Comparison of ENCODE assay signal across 19 cellular contexts in genomic region chr5:132838516-132839282, GRCh38. TPM values are rescaled to one million over a fixed set of nuclear protein-coding genes. Genes with fewer than 3 reads are reported as not detected.
DNase-seq lines count a peak whose midpoint lies in the region; ATAC-seq and TF ChIP-seq lines count a peak whose summit lies in the region.
"Had no signal": no experiment of that assay in that cellular context is flagged by ENCODE, and none has a peak within 500 bp of the region (broad histone marks: within the 10 kb centered on the region; RNA-seq: fewer than 3 reads in every experiment).

No MANE protein-coding gene starts in this region.

- peaks cover 35% of the 10 kb centered on the region for H3K4me1 Mint-ChIP-seq in Caco-2 (ENCODE audit: low read depth, unreplicated experiment)
- H3K4me1 Mint-ChIP-seq: T-cell had no signal

- TF ChIP-seq POLR2A in breast epithelium (IDR thresholded peaks at IDR 0.05), result no peak

- H3K27me3 ChIP-seq in Caco-2 (replicated peaks; ENCODE audit: control insufficient read depth, insufficient read depth, low read length), result no peaks in the 10 kb centered on the region
- no peaks in the 10 kb centered on the region for H3K27me3 ChIP-seq in breast epithelium
- no peaks in the 10 kb centered on the region for H3K27me3 ChIP-seq in liver (ENCODE audit: control insufficient read depth in 4 of 4, insufficient read depth in 4 of 4, low read length in 3 of 4)
- H3K27me3 ChIP-seq: body of pancreas, ovary had no signal

- POLR2A ChIA-PET in Caco-2 (lab: Charles Lee), result interaction anchor here (0.9 kb wide), 1 partner anchor 282 kb away, joined by 3 read pairs; the partner anchor contains the start of gene RAD50

- no peak for ATAC-seq in HG03521 (IDR thresholded peaks at IDR 0.05; ENCODE audit: unreplicated experiment)
- ATAC-seq: activated CD8-positive, alpha-beta T cell treated with anti-CD3 and anti-CD28 coated beads for 36 hours; activated naive CD4-positive, alpha-beta T cell treated with anti-CD3 and anti-CD28 coated beads, Interleukin-2, amount 50 U/mL, for 72 hours; activated T-cell treated with anti-CD3 and anti-CD28 coated beads, Interleukin-2, amount 50 U/mL, for 72 hours; Right ventricle myocardium inferior; T-cell had no signal

- TF ChIP-seq CTCF in Caco-2 (IDR thresholded peaks at IDR 0.05; ENCODE audit: insufficient read depth in 1 of 2, low read depth in 1 of 2, low read length in 1 of 2, severe bottlenecking in 1 of 2, unreplicated experiment in 1 of 2), result no peak
- TF ChIP-seq CTCF in breast epithelium (IDR thresholded peaks at IDR 0.05), result no peak
- no peak for TF ChIP-seq CTCF in liver (IDR thresholded peaks at IDR 0.05; ENCODE audit: low read depth, low read length, missing input control)

- no peaks in the 10 kb centered on the region for H3K27me3 Mint-ChIP-seq in Caco-2 (ENCODE audit: insufficient read depth, unreplicated experiment)

- H3K9ac ChIP-seq in liver (ENCODE audit: low read depth in 1 of 2, low read length in 2 of 2), result peak overlapping the region; percentile 57 to 70

- H3K36me3 Mint-ChIP-seq in Caco-2 (ENCODE audit: insufficient read depth, unreplicated experiment), result peaks cover 7% of the 10 kb centered on the region
- H3K36me3 Mint-ChIP-seq: activated naive CD4-positive, alpha-beta T cell treated with anti-CD3 and anti-CD28 coated beads, Interleukin-2, amount 50 U/mL, for 72 hours; T-cell had no signal

- DNase-seq in Caco-2 (no peak), breast epithelium (ENCODE audit: low spot score in 2 of 2) (no peak), substantia nigra (lab: John Stamatoyannopoulos, UW) (peak in 2 of 49 donors; percentile 16 to 23), GF-D8 (lab: John Stamatoyannopoulos, UW) (no peak)
- no peak for DNase-seq in stimulated activated CD4-positive, alpha-beta T cell treated with anti-CD3 and anti-CD28 coated beads, Interleukin-1b, Interleukin-23, amount 100 ng/mL, for 48 hours
- no peak for DNase-seq in activated T-cell treated with anti-CD3 and anti-CD28 coated beads, Interleukin-2, amount 50 U/mL, for 48 hours
- DNase-seq: activated CD8-positive, alpha-beta T cell treated with anti-CD3 and anti-CD28 coated beads for 36 hours; activated T-cell treated with anti-CD3 and anti-CD28 coated beads, Interleukin-2, amount 50 U/mL, for 72 hours; kidney; NCI-H446 treated with DMSO at 0.1 percent for 48 hours; ovary; stimulated activated CD4-positive, alpha-beta T cell treated with anti-CD3 and anti-CD28 coated beads, Interleukin-4, amount 100 ng/mL, for 4 hours; T-cell had no signal

- H3K4me3 ChIP-seq in Caco-2 (ENCODE audit: low read depth, low read length) (no peak overlapping the region), breast epithelium (no peak overlapping the region), liver (ENCODE audit: low read depth in 1 of 3, low read length in 3 of 3) (no peak overlapping the region)
- H3K4me3 ChIP-seq: body of pancreas, ovary had no signal

- TF ChIP-seq RAD21 in liver (IDR thresholded peaks at IDR 0.05), result no peak

- 33% methylated on average over 3 of the region's 3 CpGs for WGBS in liver

- no peaks in the 10 kb centered on the region for H3K9me3 Mint-ChIP-seq in Caco-2 (ENCODE audit: unreplicated experiment)
- H3K9me3 Mint-ChIP-seq: activated CD8-positive, alpha-beta T cell treated with anti-CD3 and anti-CD28 coated beads for 36 hours; activated naive CD4-positive, alpha-beta T cell treated with anti-CD3 and anti-CD28 coated beads, Interleukin-2, amount 50 U/mL, for 72 hours; activated T-cell treated with anti-CD3 and anti-CD28 coated beads, Interleukin-2, amount 50 U/mL, for 72 hours; T-cell had no signal

- no peaks in the 10 kb centered on the region for H3K9me3 ChIP-seq in Caco-2
- no peaks in the 10 kb centered on the region for H3K9me3 ChIP-seq in breast epithelium
- H3K9me3 ChIP-seq in liver (ENCODE audit: control insufficient read depth in 4 of 4, low read length in 3 of 4), result no peaks in the 10 kb centered on the region
- H3K9me3 ChIP-seq: body of pancreas, ovary had no signal

- H3K36me3 ChIP-seq in Caco-2 (ENCODE audit: control insufficient read depth, insufficient read depth, low read length) (no peaks in the 10 kb centered on the region), breast epithelium (no peaks in the 10 kb centered on the region), liver (ENCODE audit: control insufficient read depth in 4 of 4, insufficient read depth in 3 of 4, low read depth in 1 of 4, low read length in 3 of 4) (no peaks in the 10 kb centered on the region)
- H3K36me3 ChIP-seq: ovary had no signal

- intact Hi-C loops in Caco-2 (cut with micrococcal nuclease; ENCODE audit: unreplicated experiment) (loop anchor here (2.0 kb wide), 1 partner anchor 28 kb away; the partner anchor contains the start of genes GDF9 and UQCRQ), breast epithelium (cut with DNase I; ENCODE audit: low total_unique reads) (no loop called here)

- no peak overlapping the region for H3K4me3 Mint-ChIP-seq in Caco-2 (ENCODE audit: unreplicated experiment)
- H3K4me3 Mint-ChIP-seq: activated CD8-positive, alpha-beta T cell treated with anti-CD3 and anti-CD28 coated beads for 36 hours; activated T-cell treated with anti-CD3 and anti-CD28 coated beads, Interleukin-2, amount 50 U/mL, for 72 hours; T-cell had no signal

- no TSS peak for BruUV-seq in Caco-2 (replicated peaks; lab: Mats Ljungman, UMichigan)

- H3K4me1 ChIP-seq in Caco-2 (peaks cover 37% of the 10 kb centered on the region), breast epithelium (no peaks in the 10 kb centered on the region), liver (ENCODE audit: control insufficient read depth in 4 of 4, insufficient read depth in 4 of 4, low read length in 3 of 4) (peaks cover 6 to 42% (median 15%) of the 10 kb centered on the region in 4 donors)
- H3K4me1 ChIP-seq: body of pancreas had no signal

- CTCF ChIA-PET in Caco-2 (lab: Charles Lee), result interaction anchor here (0.9 kb wide), 1 partner anchor 9 kb away, joined by 3 read pairs; the partner anchor contains the start of gene SHROOM1

- peak overlapping the region; percentile 55 for H3K27ac Mint-ChIP-seq in Caco-2 (ENCODE audit: unreplicated experiment)
- H3K27ac Mint-ChIP-seq: activated CD8-positive, alpha-beta T cell treated with anti-CD3 and anti-CD28 coated beads for 36 hours; activated T-cell treated with anti-CD3 and anti-CD28 coated beads, Interleukin-2, amount 50 U/mL, for 72 hours; T-cell had no signal

- H3K27ac ChIP-seq in breast epithelium (peak overlapping the region; percentile 78 to 88), liver (ENCODE audit: low read depth in 1 of 2, low read length in 2 of 2) (peak overlapping the region; percentile 91 to 98), substantia nigra (ENCODE audit: low read depth, low read length, poor library complexity, severe bottlenecking) (peak overlapping the region; percentile 35)
- H3K27ac ChIP-seq: ovary had no signal

TF ChIP-seq in liver, 16 proteins besides CTCF, POLR2A, EP300 and RAD21 (continues in another document):
- TF ChIP-seq ATF3 (IDR thresholded peaks at IDR 0.05) (no peak), HNF4G (IDR thresholded peaks at IDR 0.05) (peak; percentile 70), YY1 (IDR thresholded peaks at IDR 0.05) (peak; percentile 22), HNF4A (conservative IDR thresholded peaks at IDR 0.05) (peak; percentile 92), EGR1 (IDR thresholded peaks at IDR 0.05; ENCODE audit: low read depth in 2 of 2) (peak in 1 of 2 donors; percentile 24), RXRA (IDR thresholded peaks at IDR 0.05) (peak; percentile 68 to 75), TAF1 (conservative IDR thresholded peaks at IDR 0.05) (peak; percentile 45), SP1 (IDR thresholded peaks at IDR 0.05) (peak; percentile 83), JUND (IDR thresholded peaks at IDR 0.05) (no peak), ZBTB33 (IDR thresholded peaks at IDR 0.05) (no peak), FOXA2 (IDR thresholded peaks at IDR 0.05) (no peak), GABPA (IDR thresholded peaks at IDR 0.05 in 1 of 2, conservative IDR thresholded peaks at IDR 0.05 in 1 of 2) (peak in 1 of 2 donors; percentile 11)

RNA-seq across cellular contexts. Expression of gene SHROOM1, which starts 8.3 kb away (rescaled TPM):
- total RNA-seq in Caco-2 (2022) (15.9 and 17.4 TPM in 2 replicates), breast epithelium (10 to 100 TPM in 1 of 3 donors, 1 to 10 TPM in 2; 2.4 to 12.6 (median 9.5) TPM), liver (10 to 100 TPM in 1 of 2 donors, 1 to 10 TPM in 1; 6.1 to 23.0 TPM)
- 10 to 100 TPM; 13.7 to 28.5 TPM for polyA plus RNA-seq in liver

RNA-seq across cellular contexts. Expression of gene SOWAHA, which starts 25.6 kb away (rescaled TPM):
- total RNA-seq in Caco-2 (2022) (3.7 and 4.1 TPM in 2 replicates), breast epithelium (1 to 10 TPM in 1 of 3 donors, under 1 TPM in 2; 0.66 to 3.2 (median 0.96) TPM), liver (1 to 10 TPM; 1.6 to 1.9 TPM)
- polyA plus RNA-seq in liver, result 1 to 10 TPM; 1.3 to 2.2 TPM
- total RNA-seq: activated CD8-positive, alpha-beta T cell treated with anti-CD3 and anti-CD28 coated beads for 36 hours; activated naive CD4-positive, alpha-beta T cell treated with anti-CD3 and anti-CD28 coated beads, Interleukin-2, amount 50 U/mL, for 72 hours; activated T-cell treated with anti-CD3 and anti-CD28 coated beads, Interleukin-2, amount 50 U/mL, for 72 hours; Daoy; T-cell had no signal

RNA-seq across cellular contexts. Expression of gene GDF9, which starts 27.6 kb away (rescaled TPM):
- total RNA-seq in Caco-2 (2022) (0.59 and 0.81 TPM in 2 replicates), breast epithelium (under 1 TPM; 0.33 to 0.64 (median 0.44) TPM), liver (under 1 TPM in 1 of 2 donors, not detected in 1; 0.08 TPM)
- under 1 TPM; 0.08 to 0.10 TPM for polyA plus RNA-seq in liver

RNA-seq across cellular contexts. Expression of gene UQCRQ, which starts 27.7 kb away (rescaled TPM):
- total RNA-seq in Caco-2 (2022) (356 and 449 TPM in 2 replicates), breast epithelium (100 to 1,000 TPM; 106 to 184 (median 150) TPM), liver (100 to 1,000 TPM in 1 of 2 donors, 10 to 100 TPM in 1; 62.5 to 103 TPM)
- polyA plus RNA-seq in liver, result 1,000 to 10,000 TPM in 1 of 2 donors, 100 to 1,000 TPM in 1; 548 to 2,326 TPM

RNA-seq across cellular contexts. Expression of gene LEAP2, which starts 34.8 kb away (rescaled TPM):
- total RNA-seq in Caco-2 (2022) (1.1 and 4.1 TPM in 2 replicates), breast epithelium (1 to 10 TPM in 2 of 3 donors, under 1 TPM in 1; 0.80 to 4.1 (median 2.9) TPM), liver (10 to 100 TPM; 12.0 to 56.7 TPM)
- polyA plus RNA-seq in liver, result 100 to 1,000 TPM in 1 of 2 donors, 10 to 100 TPM in 1; 68.1 to 736 TPM

Comparison
In these comparisons a context has a peak if more than half of its experiments do, and no peak if none do; other contexts are left out.
1. H3K27ac ChIP-seq: peak in every context shown above with its lines; median percentile 94 in liver; 83 in breast epithelium; 35 in substantia nigra.